In genomic region chr18:26927822-26928221, GRCh38 we compare ENCODE assay signal across 1 cellular context.
TF ChIP-seq lines count a peak whose summit lies in the region.

No MANE protein-coding gene starts in this region.

TF ChIP-seq in H1, 55 proteins besides CTCF, POLR2A, EP300 and RAD21:
- TF ChIP-seq SP1 (IDR thresholded peaks at IDR 0.05; ENCODE audit: low read depth, low read length) (0 out of 2 replicates have a peak, but pooled peaks have one; percentile 41), NANOG (IDR thresholded peaks at IDR 0.05; ENCODE audit: insufficient read depth, low read depth, low read length, poor library complexity, severe bottlenecking) (peak; percentile 71)
